Comparison of ENCODE assay signal across 9 cellular contexts in the genomic region with DNA sequence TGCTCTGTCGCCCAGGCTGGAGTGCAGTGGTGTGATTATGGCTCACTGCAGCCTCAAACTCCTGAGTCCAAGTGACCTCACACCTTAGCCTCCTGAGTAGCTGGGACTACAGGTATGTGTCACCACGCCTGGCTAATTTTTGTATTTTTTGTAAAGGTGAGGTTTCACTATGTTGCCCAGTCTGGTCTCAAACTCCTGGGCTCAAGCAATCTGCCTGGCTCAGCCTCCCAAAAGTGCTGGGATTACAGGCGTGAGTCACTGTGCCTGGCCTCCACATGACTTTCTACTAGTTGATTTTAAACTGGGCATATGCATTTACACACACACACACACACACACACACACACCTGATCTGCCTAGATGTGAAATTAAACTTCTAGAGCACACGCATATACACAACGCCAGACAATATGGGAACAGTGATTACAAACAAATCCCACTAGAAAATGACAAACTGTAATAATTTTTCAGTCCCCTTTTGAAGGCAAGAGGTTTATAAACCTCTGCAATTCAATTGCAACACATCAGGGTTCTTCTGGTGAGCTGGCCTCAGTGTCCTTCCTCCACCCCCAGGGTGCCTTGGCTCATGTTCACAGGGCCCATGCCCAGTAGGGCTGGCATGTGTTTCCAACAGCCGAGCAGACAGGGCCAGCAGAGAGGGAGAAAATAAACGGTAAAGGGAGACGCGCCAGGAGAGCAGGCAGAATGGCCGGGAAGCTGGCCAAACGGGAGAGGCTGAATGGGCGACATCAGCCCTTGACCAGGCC. TPM values are rescaled to one million over a fixed set of nuclear protein-coding genes. Genes with fewer than 3 reads are reported as not detected.
DNase-seq lines count a peak whose midpoint lies in the region; ATAC-seq and TF ChIP-seq lines count a peak whose summit lies in the region.
"Had no signal": no experiment of that assay in that cellular context is flagged by ENCODE, and none has a peak within 500 bp of the region (broad histone marks: within the 10 kb centered on the region; RNA-seq: fewer than 3 reads in every experiment).

No MANE protein-coding gene starts in this region.

- H3K9me3 ChIP-seq in esophagus (ENCODE audit: control insufficient read depth in 2 of 2, insufficient read depth in 1 of 2, low read depth in 1 of 2, low read length in 1 of 2) = no peaks in the 10 kb centered on the region
- H3K9me3 ChIP-seq: BLaER1 treated with 17β-estradiol and CSF1 and Interleukin-3, amounts not matched to agents 10 nM and 100 nM had no signal

- TF ChIP-seq CTCF in 22Rv1 (IDR thresholded peaks at IDR 0.05) = no peak

- H3K36me3 Mint-ChIP-seq in activated T-cell treated with anti-CD3 and anti-CD28 coated beads, Interleukin-2, amount 50 U/mL, for 24 hours (ENCODE audit: low read depth) = no peaks in the 10 kb centered on the region
- no peaks in the 10 kb centered on the region for H3K36me3 Mint-ChIP-seq in activated T-cell treated with anti-CD3 and anti-CD28 coated beads, Interleukin-2, amount 50 U/mL, for 72 hours (ENCODE audit: insufficient read depth in 2 of 2)

- no peak overlapping the region for H3K4me3 ChIP-seq in esophagus (ENCODE audit: low read depth in 1 of 2, low read length in 2 of 2)
- H3K4me3 ChIP-seq: BLaER1 treated with 17β-estradiol and CSF1 and Interleukin-3, amounts not matched to agents 10 nM and 100 nM had no signal

- peaks cover 6% of the 10 kb centered on the region for H3K27me3 Mint-ChIP-seq in activated T-cell treated with anti-CD3 and anti-CD28 coated beads, Interleukin-2, amount 50 U/mL, for 24 hours
- peaks cover 7% of the 10 kb centered on the region for H3K27me3 Mint-ChIP-seq in activated T-cell treated with anti-CD3 and anti-CD28 coated beads, Interleukin-2, amount 50 U/mL, for 72 hours (ENCODE audit: low read depth)

- no peaks in the 10 kb centered on the region for H3K27me3 ChIP-seq in esophagus (ENCODE audit: control insufficient read depth in 1 of 2, insufficient read depth in 2 of 2, low read length in 2 of 2)
- H3K27me3 ChIP-seq: BLaER1 treated with 17β-estradiol and CSF1 and Interleukin-3, amounts not matched to agents 10 nM and 100 nM had no signal

- H3K36me3 ChIP-seq in esophagus (ENCODE audit: control insufficient read depth in 2 of 2, insufficient read depth in 2 of 2, low read length in 1 of 2) = no peaks in the 10 kb centered on the region
- H3K36me3 ChIP-seq: BLaER1 treated with 17β-estradiol and CSF1 and Interleukin-3, amounts not matched to agents 10 nM and 100 nM had no signal

- H3K4me3 Mint-ChIP-seq in activated T-cell treated with anti-CD3 and anti-CD28 coated beads, Interleukin-2, amount 50 U/mL, for 24 hours = no peak overlapping the region
- H3K4me3 Mint-ChIP-seq in activated T-cell treated with anti-CD3 and anti-CD28 coated beads, Interleukin-2, amount 50 U/mL, for 72 hours = no peak overlapping the region

- peaks cover 2 to 3% of the 10 kb centered on the region in 2 donors for H3K4me1 ChIP-seq in esophagus (ENCODE audit: control insufficient read depth in 2 of 2, insufficient read depth in 2 of 2, low read length in 1 of 2)

- H3K27ac Mint-ChIP-seq in activated T-cell treated with anti-CD3 and anti-CD28 coated beads, Interleukin-2, amount 50 U/mL, for 24 hours = no peak overlapping the region
- no peak overlapping the region for H3K27ac Mint-ChIP-seq in activated T-cell treated with anti-CD3 and anti-CD28 coated beads, Interleukin-2, amount 50 U/mL, for 72 hours

- ATAC-seq in activated T-cell treated with anti-CD3 and anti-CD28 coated beads, Interleukin-2, amount 50 U/mL, for 72 hours (replicated peaks in 1 of 2) = no peak

- no peaks in the 10 kb centered on the region for H3K9me3 Mint-ChIP-seq in activated T-cell treated with anti-CD3 and anti-CD28 coated beads, Interleukin-2, amount 50 U/mL, for 24 hours
- no peaks in the 10 kb centered on the region for H3K9me3 Mint-ChIP-seq in activated T-cell treated with anti-CD3 and anti-CD28 coated beads, Interleukin-2, amount 50 U/mL, for 72 hours

- WGBS in esophagus, 2 donors = 24 to 25% methylated on average over 12 of the region's 12 CpGs

- no peaks in the 10 kb centered on the region for H3K4me1 Mint-ChIP-seq in activated T-cell treated with anti-CD3 and anti-CD28 coated beads, Interleukin-2, amount 50 U/mL, for 24 hours (ENCODE audit: low read depth)
- H3K4me1 Mint-ChIP-seq in activated T-cell treated with anti-CD3 and anti-CD28 coated beads, Interleukin-2, amount 50 U/mL, for 72 hours (ENCODE audit: low read depth) = no peaks in the 10 kb centered on the region

- peak; percentile 41 for DNase-seq in NCI-H2029 treated with DMSO at 0.1 percent for 48 hours (lab: John Stamatoyannopoulos, UW)
- DNase-seq in mucosa of gallbladder (ENCODE audit: low spot score) = peak; percentile 84
- DNase-seq in GF-D8 (lab: John Stamatoyannopoulos, UW) = no peak
- no peak for DNase-seq in dermis blood vessel endothelial cell
- no peak for DNase-seq in activated T-cell treated with anti-CD3 and anti-CD28 coated beads, Interleukin-2, amount 50 U/mL, for 24 hours
- no peak for DNase-seq in activated T-cell treated with anti-CD3 and anti-CD28 coated beads, Interleukin-2, amount 50 U/mL, for 72 hours

- H3K27ac ChIP-seq in 22Rv1 (peak overlapping the region; percentile 82), esophagus (ENCODE audit: low read depth in 2 of 2, low read length in 1 of 2) (peak overlapping the region; percentile 71 to 87)
- H3K27ac ChIP-seq: BLaER1 treated with 17β-estradiol and CSF1 and Interleukin-3, amounts not matched to agents 10 nM and 100 nM had no signal

RNA-seq across cellular contexts. Expression of a gene that starts 31.2 kb away (rescaled TPM):
- polyA plus RNA-seq in esophagus = 1 to 10 TPM; 1.6 to 6.5 TPM
- total RNA-seq in mucosa of gallbladder (41.1 TPM), dermis blood vessel endothelial cell (0.28 and 0.85 TPM in 2 replicates)
- 1 to 10 TPM; 4.3 to 5.0 TPM for total RNA-seq in activated T-cell treated with anti-CD3 and anti-CD28 coated beads, Interleukin-2, amount 50 U/mL, for 72 hours

RNA-seq across cellular contexts. Expression of a gene that starts 32.2 kb away (rescaled TPM):
- polyA plus RNA-seq in esophagus = 1 to 10 TPM; 1.2 to 1.5 TPM
- 8.2 TPM for total RNA-seq in mucosa of gallbladder
- total RNA-seq in dermis blood vessel endothelial cell = 0.34 and 0.51 TPM in 2 replicates
- total RNA-seq in activated T-cell treated with anti-CD3 and anti-CD28 coated beads, Interleukin-2, amount 50 U/mL, for 72 hours = 10 to 100 TPM; 13.6 to 26.7 TPM

Comparison
In these comparisons a context has a peak if more than half of its experiments do, and no peak if none do; other contexts are left out.
1. DNase-seq: peak in NCI-H2029 treated with DMSO at 0.1 percent for 48 hours (single experiment) and mucosa of gallbladder (single experiment); none in GF-D8 (single experiment), dermis blood vessel endothelial cell (single experiment), activated T-cell treated with anti-CD3 and anti-CD28 coated beads, Interleukin-2, amount 50 U/mL, for 24 hours (single experiment) and activated T-cell treated with anti-CD3 and anti-CD28 coated beads, Interleukin-2, amount 50 U/mL, for 72 hours (0 of 2).